25 cellular contexts compared by ENCODE assay signal in the genomic region with DNA sequence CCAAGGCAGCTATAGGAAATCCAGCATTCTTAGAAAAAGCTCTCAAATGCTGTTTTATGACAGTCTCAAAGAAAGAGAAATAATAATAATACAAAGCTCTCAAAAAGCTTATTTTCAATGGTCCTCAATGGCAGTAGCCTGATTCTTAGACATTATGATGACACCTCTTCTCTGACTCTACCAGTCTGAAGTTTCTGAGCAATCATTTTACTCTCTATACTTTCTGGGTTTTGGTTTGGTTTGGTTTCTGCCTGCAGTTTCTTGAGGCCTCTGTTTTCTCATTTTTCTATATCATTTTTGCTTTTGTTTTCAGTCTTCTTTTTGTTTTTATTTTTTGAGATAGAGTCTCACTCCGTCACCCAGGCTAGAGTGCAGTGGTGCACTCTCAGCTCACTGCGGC. TPM values are rescaled to one million over a fixed set of nuclear protein-coding genes. Genes with fewer than 3 reads are reported as not detected.
"Had no signal": no experiment of that assay in that cellular context is flagged by ENCODE, and none has a peak within 500 bp of the region (broad histone marks: within the 10 kb centered on the region; RNA-seq: fewer than 3 reads in every experiment).

No MANE protein-coding gene starts in this region.

- H3K4me1 ChIP-seq: esophagus muscularis mucosa, foreskin keratinocyte, gastroesophageal sphincter, heart left ventricle, left lung, lower lobe of right lung had no signal

- H3K4me2 ChIP-seq: hepatocyte had no signal

- H2AFZ ChIP-seq: hepatocyte had no signal

- ATAC-seq: foreskin keratinocyte; gastroesophageal sphincter; heart left ventricle; left cardiac atrium; left lung; left ventricle myocardium superior; lower lobe of right lung; mucosa of descending colon; naive thymus-derived CD8-positive, alpha-beta T cell had no signal

- DNase-seq: dermis blood vessel endothelial cell; dorsolateral prefrontal cortex; effector CD4-positive, alpha-beta T cell; effector memory CD4-positive, alpha-beta T cell; foreskin keratinocyte; heart left ventricle; left cardiac atrium; left lung; left ventricle myocardium superior; lower lobe of right lung; mesenchymal stem cell; mucosa of descending colon; naive B cell; naive thymus-derived CD8-positive, alpha-beta T cell had no signal

- H3K27ac ChIP-seq: coronary artery, dorsolateral prefrontal cortex, esophagus muscularis mucosa, foreskin keratinocyte, gastroesophageal sphincter, heart left ventricle, hepatocyte, left lung, lower lobe of right lung had no signal

- H3K27me3 ChIP-seq: dorsolateral prefrontal cortex, esophagus muscularis mucosa, foreskin keratinocyte, gastroesophageal sphincter, heart left ventricle, hepatocyte, left lung had no signal

- H3K4me3 ChIP-seq: coronary artery, dorsolateral prefrontal cortex, esophagus muscularis mucosa, gastroesophageal sphincter, heart left ventricle, hepatocyte, left lung, lower lobe of right lung, mucosa of descending colon had no signal

- H3K36me3 ChIP-seq: left lung had no signal

- H3K79me2 ChIP-seq: hepatocyte had no signal

- FAIRE-seq: endothelial cell of umbilical vein, frontal cortex, islet of Langerhans, keratinocyte had no signal

- H3K9me3 ChIP-seq: esophagus muscularis mucosa, gastroesophageal sphincter, heart left ventricle, left lung, lower lobe of right lung, mucosa of descending colon had no signal

RNA-seq across cellular contexts. Expression of gene TBX15, which starts 50.2 kb away (rescaled TPM):
- total RNA-seq: dermis blood vessel endothelial cell; endothelial cell of umbilical vein; epithelial cell of proximal tubule; foreskin keratinocyte; kidney epithelial cell; mesothelial cell of epicardium; mucosa of descending colon; naive thymus-derived CD8-positive, alpha-beta T cell had no signal
- polyA plus RNA-seq: foreskin keratinocyte; keratinocyte; naive thymus-derived CD8-positive, alpha-beta T cell had no signal
